Comparison of ENCODE assay signal across 25 cellular contexts in genomic region chr10:22473044-22473443, GRCh38.
"Had no signal": no experiment of that assay in that cellular context is flagged by ENCODE, and none has a peak within 500 bp of the region (broad histone marks: within the 10 kb centered on the region; RNA-seq: fewer than 3 reads in every experiment).

No MANE protein-coding gene starts in this region.

- H3K4me2 ChIP-seq: hepatocyte had no signal

- H2AFZ ChIP-seq: hepatocyte, parathyroid adenoma had no signal

- H3K9me3 ChIP-seq: colonic mucosa, esophagus muscularis mucosa, gastroesophageal sphincter, heart left ventricle, mucosa of descending colon, neutrophil, right atrium auricular region, spleen, thoracic aorta, transverse colon, upper lobe of right lung, uterus had no signal

- H3K36me3 ChIP-seq: colonic mucosa, esophagus muscularis mucosa, gastroesophageal sphincter, heart left ventricle, neutrophil, right atrium auricular region, spleen, thoracic aorta, transverse colon, upper lobe of right lung, uterus had no signal

- H3K4me3 ChIP-seq: colonic mucosa, esophagus muscularis mucosa, gastroesophageal sphincter, heart left ventricle, hepatocyte, lung, mucosa of descending colon, right atrium auricular region, skin epidermis, spleen, thoracic aorta, transverse colon, upper lobe of right lung, uterus had no signal

- ATAC-seq: foreskin keratinocyte; gastroesophageal sphincter; heart left ventricle; left lobe of liver; mucosa of descending colon; natural killer cell treated with Interleukin-12 subunit alpha and Interleukin-12 subunit beta and Interleukin-15 and Interleukin-18, amount 100 ng/mL, for 72 hours; sciatic nerve; stimulated activated naive B cell treated with anti-CD40 and anti-IgM and Interleukin-4, amounts not matched to agents 10 μg/mL and 1 μg/mL and 100 μg/mL, for 72 hours; upper lobe of right lung had no signal

- H3K4me1 ChIP-seq: foreskin keratinocyte, parathyroid adenoma had no signal

- H3K79me2 ChIP-seq: hepatocyte, parathyroid adenoma had no signal

- H3K27ac ChIP-seq: colonic mucosa, esophagus muscularis mucosa, foreskin keratinocyte, gastroesophageal sphincter, heart left ventricle, hepatocyte, neutrophil, parathyroid adenoma, right atrium auricular region, skin epidermis, spleen, thoracic aorta, transverse colon, upper lobe of right lung, uterus had no signal

- H3K9ac ChIP-seq: parathyroid adenoma had no signal

- DNase-seq: colonic mucosa; effector memory CD4-positive, alpha-beta T cell; foreskin keratinocyte; heart left ventricle; kidney; mucosa of descending colon; naive B cell; spleen; stimulated activated CD4-positive, alpha-beta T cell treated with anti-CD3 and anti-CD28 coated beads, Interleukin-2, amount 100 ng/mL, for 48 hours; stimulated activated naive B cell treated with anti-CD40 and anti-IgM and Interleukin-4, amounts not matched to agents 10 μg/mL and 1 μg/mL and 100 μg/mL, for 72 hours; transverse colon; upper lobe of right lung; uterus had no signal
